ENCODE assay signal across 9 cellular contexts in the genomic region with DNA sequence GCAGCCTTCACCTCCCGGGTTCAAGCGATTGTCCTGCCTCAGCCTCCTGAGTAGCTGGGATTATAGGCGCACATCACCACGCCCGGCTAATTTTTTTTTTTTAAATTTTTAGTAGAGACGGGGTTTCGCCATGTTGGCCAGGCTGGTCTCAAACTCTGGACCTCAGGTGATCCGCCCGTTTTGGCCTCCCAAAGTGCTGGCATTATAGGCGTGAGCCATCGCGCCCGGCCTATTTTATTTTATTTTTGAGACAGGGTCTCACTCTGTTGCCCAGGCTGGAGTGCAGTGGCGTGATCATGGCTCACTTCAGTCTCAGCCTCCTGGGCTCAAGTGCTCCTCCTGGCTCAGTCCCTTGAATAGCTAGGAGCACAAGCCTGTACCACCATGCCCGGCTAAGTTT. TPM values are rescaled to one million over a fixed set of nuclear protein-coding genes. Genes with fewer than 3 reads are reported as not detected.
"Had no signal": no experiment of that assay in that cellular context is flagged by ENCODE, and none has a peak within 500 bp of the region (broad histone marks: within the 10 kb centered on the region; RNA-seq: fewer than 3 reads in every experiment).

No MANE protein-coding gene starts in this region.

RNA-seq across cellular contexts. Expression of a gene that starts 57.1 kb away (rescaled TPM):
- total RNA-seq: activated CD4-positive, alpha-beta memory T cell treated with anti-CD3 and anti-CD28 coated beads for 36 hours; activated CD4-positive, alpha-beta T cell treated with anti-CD3 and anti-CD28 coated beads, Interleukin-2, amount 10 ng/mL, durations not matched to agents 24 days and 14 days; activated CD8-positive, alpha-beta memory T cell treated with anti-CD3 and anti-CD28 coated beads for 36 hours; activated CD8-positive, alpha-beta T cell treated with anti-CD3 and anti-CD28 coated beads for 36 hours; activated naive CD4-positive, alpha-beta T cell treated with anti-CD3 and anti-CD28 coated beads for 36 hours; activated naive CD4-positive, alpha-beta T cell treated with anti-CD3 and anti-CD28 coated beads, Interleukin-2, amount 50 U/mL, for 72 hours; activated naive CD8-positive, alpha-beta T cell treated with anti-CD3 and anti-CD28 coated beads for 36 hours; activated T-helper 1 cell treated with anti-CD3 and anti-CD28 coated beads, Interleukin-12 subunit alpha, Interleukin-12 subunit beta, Interleukin-2, Interleukin-4 antibody, amounts not matched to agents 30 ng/mL and 10 ng/mL and 1 ng/mL, durations not matched to agents 14 hours and 24 hours and 36 hours; activated T-helper 17 cell treated with anti-CD3 and anti-CD28 coated beads, Interleukin-2, amount 50 U/mL, for 72 hours had no signal
